8 cellular contexts compared by ENCODE assay signal in the genomic region with DNA sequence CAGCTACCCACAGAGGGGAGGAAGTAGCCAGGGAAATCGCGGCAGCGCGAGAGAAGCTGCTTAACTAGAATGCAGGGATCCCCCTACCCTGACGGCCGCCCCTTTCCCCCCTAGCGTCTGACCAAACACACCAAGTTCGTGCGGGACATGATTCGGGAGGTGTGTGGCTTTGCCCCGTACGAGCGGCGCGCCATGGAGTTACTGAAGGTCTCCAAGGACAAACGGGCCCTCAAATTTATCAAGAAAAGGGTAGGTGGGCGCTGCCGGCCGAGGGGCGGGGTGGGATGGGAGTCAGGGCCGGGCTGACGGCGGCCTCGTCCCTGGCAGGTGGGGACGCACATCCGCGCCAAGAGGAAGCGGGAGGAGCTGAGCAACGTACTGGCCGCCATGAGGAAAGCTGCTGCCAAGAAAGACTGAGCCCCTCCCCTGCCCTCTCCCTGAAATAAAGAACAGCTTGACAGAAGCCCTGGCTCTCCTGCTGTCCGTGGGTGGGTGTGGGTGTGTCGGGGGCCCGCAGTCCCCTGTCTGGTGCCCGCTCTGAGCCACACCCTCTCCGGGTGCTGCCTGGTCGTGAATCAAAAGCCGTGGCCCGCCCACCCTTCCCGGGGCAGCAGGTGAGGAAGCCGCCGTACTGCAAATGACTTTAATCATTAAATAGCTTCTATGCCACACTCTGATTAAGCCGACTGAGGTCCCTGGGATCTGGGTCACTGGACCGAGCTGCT. TPM values are rescaled to one million over a fixed set of nuclear protein-coding genes. Genes with fewer than 3 reads are reported as not detected.
DNase-seq lines count a peak whose midpoint lies in the region; ATAC-seq and TF ChIP-seq lines count a peak whose summit lies in the region.

No MANE protein-coding gene starts in this region.

- H3K9me3 ChIP-seq in mammary epithelial cell (replicated peaks; ENCODE audit: insufficient read depth, low read length) = no peaks in the 10 kb centered on the region

- peaks cover 33% of the 10 kb centered on the region for H4K20me1 ChIP-seq in mammary epithelial cell (ENCODE audit: insufficient read depth, low read length)

- H3K4me2 ChIP-seq in mammary epithelial cell (ENCODE audit: insufficient read depth, low read depth, low read length) = peak overlapping the region; percentile 95

- no peaks in the 10 kb centered on the region for H3K27me3 ChIP-seq in mammary epithelial cell (ENCODE audit: insufficient read depth, low read length)

- in situ Hi-C loops in mammary epithelial cell (cut with MboI; ENCODE audit: low sequenced_read_pairs in 2 of 2) = no loop called here

- H3K4me1 ChIP-seq in mammary epithelial cell (ENCODE audit: insufficient read depth, low read length) = peaks cover 24% of the 10 kb centered on the region

- no peak overlapping the region for H2AFZ ChIP-seq in mammary epithelial cell (ENCODE audit: low read depth, low read length)

- ATAC-seq in left colon = peak; percentile 41

- H3K4me3 ChIP-seq in mammary epithelial cell (replicated peaks in 1 of 3; ENCODE audit: insufficient read depth in 1 of 3, low read depth in 2 of 3, low read length in 3 of 3) = peak overlapping the region; percentile 65 to 97 (median 81)

- peak overlapping the region; percentile 88 for H3K9ac ChIP-seq in mammary epithelial cell (ENCODE audit: insufficient read depth, low read length)

- dilution Hi-C loops in mammary epithelial cell (cut with HindIII; ENCODE audit: low sequenced_read_pairs) = no loop called here

- TF ChIP-seq CTCF in AG09319 (IDR thresholded peaks at IDR 0.05; ENCODE audit: low read depth, low read length) = no peak
- no peak for TF ChIP-seq CTCF in mammary epithelial cell (conservative IDR thresholded peaks at IDR 0.05 in 1 of 2, IDR thresholded peaks at IDR 0.05 in 1 of 2; ENCODE audit: extremely low read depth in 1 of 2, insufficient read depth in 1 of 2, low read depth in 1 of 2, low read length in 2 of 2)

- H3K79me2 ChIP-seq in mammary epithelial cell (ENCODE audit: insufficient read depth, low read length) = peaks cover 61% of the 10 kb centered on the region

- intact Hi-C loops in mammary epithelial cell (cut with micrococcal nuclease) = no loop called here
- intact Hi-C loops in left colon (cut with DNase I, micrococcal nuclease) = no loop called here

- DNase-seq in AG09319 (ENCODE audit: extremely low read depth, low read depth) = peak; percentile 28
- DNase-seq in HT1080 (ENCODE audit: low read depth) = peak; percentile 61
- peak in 3 of 5 donors; percentile 28 to 36 (median 35) for DNase-seq in T-helper 1 cell
- peak; percentile 52 for DNase-seq in mammary epithelial cell
- DNase-seq in left colon = peak; percentile 73 to 89
- peak; percentile 51 to 62 for DNase-seq in stimulated activated CD4-positive, alpha-beta T cell treated with anti-CD3 and anti-CD28 coated beads, Interleukin-4, amount 100 ng/mL, for 48 hours (ENCODE audit: low read depth in 2 of 2)
- DNase-seq in amniotic stem cell (lab: John Stamatoyannopoulos, UW) = no peak
- no peak for DNase-seq in HPDE6-E6E7 (ENCODE audit: extremely low spot score)

- WGBS in mammary epithelial cell (ENCODE audit: low coverage, missing lambda C conversion rate) = 4% methylated on average over 16 of the region's 43 CpGs

- peak overlapping the region; percentile 77 for H3K27ac ChIP-seq in mammary epithelial cell (ENCODE audit: insufficient read depth, low read depth, low read length)

- H3K36me3 ChIP-seq in mammary epithelial cell (ENCODE audit: insufficient read depth, low read length) = peaks cover 10% of the 10 kb centered on the region

- CTCF ChIA-PET in mammary epithelial cell (lab: Charles Lee; ENCODE audit: low non-redundant PET) = no interaction called here

- BruUV-seq in mammary epithelial cell (replicated peaks; lab: Mats Ljungman, UMichigan) = no TSS peak

RNA-seq across cellular contexts. Expression of a gene that starts 1.3 kb away (rescaled TPM):
- 1,434 and 2,039 TPM in 2 replicates for total RNA-seq in HT1080 (2014; rRNA removed; shearing (Covaris generic))
- polyA plus RNA-seq in HT1080 (2015; cell fraction: cytosol; rRNA removed) = 933 and 1,408 TPM in 2 replicates
- 312 and 437 TPM in 2 replicates for polyA plus RNA-seq in HT1080 (2015; cell fraction: nucleus; rRNA removed)
- total RNA-seq in mammary epithelial cell (100 to 1,000 TPM; 323 to 990 TPM), left colon (100 to 1,000 TPM; 759 to 781 TPM)
- polyA plus RNA-seq in mammary epithelial cell = 717 TPM
- 88.8 TPM for polyA minus RNA-seq in mammary epithelial cell

RNA-seq across cellular contexts. Expression of a gene that starts 10.5 kb away (rescaled TPM):
- total RNA-seq in HT1080 (2014; rRNA removed; shearing (Covaris generic)) = 4.5 and 6.2 TPM in 2 replicates
- polyA plus RNA-seq in HT1080 (2015; cell fraction: cytosol; rRNA removed) = 10.3 and 10.5 TPM in 2 replicates
- polyA plus RNA-seq in HT1080 (2015; cell fraction: nucleus; rRNA removed) = 10.3 and 20.6 TPM in 2 replicates
- total RNA-seq in mammary epithelial cell (10 to 100 TPM in 1 of 2 donors, 1 to 10 TPM in 1; 6.4 to 10.5 TPM), left colon (1 to 10 TPM; 3.5 to 3.8 TPM)
- polyA plus RNA-seq in mammary epithelial cell = 5.2 TPM
- 4.6 TPM for polyA minus RNA-seq in mammary epithelial cell

RNA-seq across cellular contexts. Expression of a gene that starts 11.1 kb away (rescaled TPM):
- 234 and 256 TPM in 2 replicates for total RNA-seq in HT1080 (2014; rRNA removed; shearing (Covaris generic))
- polyA plus RNA-seq in HT1080 (2015; cell fraction: cytosol; rRNA removed) = 91.2 and 117 TPM in 2 replicates
- polyA plus RNA-seq in HT1080 (2015; cell fraction: nucleus; rRNA removed) = 57.7 and 59.2 TPM in 2 replicates
- 10 to 100 TPM; 25.3 to 71.2 TPM for total RNA-seq in mammary epithelial cell
- polyA plus RNA-seq in mammary epithelial cell = 46.8 TPM
- 14.5 TPM for polyA minus RNA-seq in mammary epithelial cell
- 10 to 100 TPM; 66.3 to 83.4 TPM for total RNA-seq in left colon

RNA-seq across cellular contexts. Expression of a gene that starts 28.6 kb away (rescaled TPM):
- total RNA-seq in HT1080 (2014; rRNA removed; shearing (Covaris generic)) = 139 and 153 TPM in 2 replicates
- 126 and 131 TPM in 2 replicates for polyA plus RNA-seq in HT1080 (2015; cell fraction: cytosol; rRNA removed)
- polyA plus RNA-seq in HT1080 (2015; cell fraction: nucleus; rRNA removed) = 195 and 210 TPM in 2 replicates
- total RNA-seq in mammary epithelial cell (10 to 100 TPM; 73.7 to 88.3 TPM), left colon (10 to 100 TPM; 48.9 to 49.1 TPM)
- polyA plus RNA-seq in mammary epithelial cell = 55.0 TPM
- 64.3 TPM for polyA minus RNA-seq in mammary epithelial cell

RNA-seq across cellular contexts. Expression of a gene that starts 29.1 kb away (rescaled TPM):
- total RNA-seq in HT1080 (2014; rRNA removed; shearing (Covaris generic)) = 0.20 TPM in 1 of 2 replicates, not detected in the other
- not detected in 2 replicates for polyA plus RNA-seq in HT1080 (2015; cell fraction: cytosol; rRNA removed)
- not detected in 2 replicates for polyA plus RNA-seq in HT1080 (2015; cell fraction: nucleus; rRNA removed)
- total RNA-seq in mammary epithelial cell = not detected
- polyA plus RNA-seq in mammary epithelial cell = not detected
- polyA minus RNA-seq in mammary epithelial cell = not detected
- total RNA-seq in left colon = not detected

Comparison
In these comparisons a context has a peak if more than half of its experiments do, and no peak if none do; other contexts are left out.
1. DNase-seq: peak in AG09319 (single experiment), HT1080 (single experiment), T-helper 1 cell (3 of 5), mammary epithelial cell (single experiment), left colon (2 of 2) and stimulated activated CD4-positive, alpha-beta T cell treated with anti-CD3 and anti-CD28 coated beads, Interleukin-4, amount 100 ng/mL, for 48 hours (2 of 2); none in amniotic stem cell (single experiment) and HPDE6-E6E7 (single experiment).